Comparison of ENCODE assay signal across 15 cellular contexts in the genomic region with DNA sequence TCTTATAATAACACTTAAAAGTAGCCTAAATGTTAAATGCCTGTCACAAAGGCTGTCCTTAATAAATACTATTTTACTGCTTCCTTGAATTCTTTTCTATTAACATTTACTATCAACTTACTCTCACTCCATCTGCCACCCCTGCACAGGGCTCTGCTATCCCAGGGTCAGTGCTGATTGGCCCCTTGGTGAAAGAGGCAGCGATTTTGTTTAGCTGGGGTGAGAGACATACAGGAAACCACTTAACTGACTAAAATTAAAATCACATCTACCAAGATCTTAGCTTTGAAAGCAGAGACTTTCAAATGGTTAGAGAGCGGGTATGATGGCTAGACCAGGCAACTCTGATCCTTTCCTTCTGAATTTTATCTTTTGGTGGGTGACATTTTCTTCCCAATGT.
"Had no signal": no experiment of that assay in that cellular context is flagged by ENCODE, and none has a peak within 500 bp of the region (broad histone marks: within the 10 kb centered on the region; RNA-seq: fewer than 3 reads in every experiment).

No MANE protein-coding gene starts in this region.

- FAIRE-seq: endothelial cell of umbilical vein had no signal

- H3K27me3 ChIP-seq: esophagus muscularis mucosa, gastroesophageal sphincter, left lung, spleen, upper lobe of left lung had no signal

- DNase-seq: activated CD4-positive, alpha-beta T cell treated with anti-CD3 and anti-CD28 coated beads, Interleukin-2, amount 50 U/mL, for 4 hours; activated gamma-delta T cell treated with Interleukin-2 at 50 U/mL for 16 hours; activated T-cell treated with anti-CD3 and anti-CD28 coated beads for 4 hours; effector memory CD4-positive, alpha-beta T cell; heart left ventricle; left lung; occipital lobe; retina; spleen; stimulated activated naive B cell treated with anti-CD40 and anti-IgM and Interleukin-4, amounts not matched to agents 10 μg/mL and 1 μg/mL and 100 μg/mL, for 72 hours; upper lobe of left lung had no signal

- ATAC-seq: gastroesophageal sphincter; heart left ventricle; left lung; stimulated activated naive B cell treated with anti-CD40 and anti-IgM and Interleukin-4, amounts not matched to agents 10 μg/mL and 1 μg/mL and 100 μg/mL, for 72 hours had no signal

- H3K27ac ChIP-seq: esophagus muscularis mucosa, gastroesophageal sphincter, heart left ventricle, left lung, spleen, thoracic aorta, upper lobe of left lung had no signal

- H3K4me1 ChIP-seq: heart left ventricle, left lung, spleen, upper lobe of left lung had no signal

- H3K36me3 ChIP-seq: esophagus muscularis mucosa, gastroesophageal sphincter, heart left ventricle, left lung, spleen, thoracic aorta, upper lobe of left lung had no signal

- H3K4me3 ChIP-seq: esophagus muscularis mucosa, gastroesophageal sphincter, heart left ventricle, left lung, spleen, thoracic aorta, upper lobe of left lung had no signal

- H3K9me3 ChIP-seq: esophagus muscularis mucosa, gastroesophageal sphincter, heart left ventricle, left lung, spleen, thoracic aorta, upper lobe of left lung had no signal
